10 cellular contexts compared by ENCODE assay signal in genomic region chr1:46448109-46448911, GRCh38. TPM values are rescaled to one million over a fixed set of nuclear protein-coding genes. Genes with fewer than 3 reads are reported as not detected.
DNase-seq lines count a peak whose midpoint lies in the region; ATAC-seq and TF ChIP-seq lines count a peak whose summit lies in the region.
"Had no signal": no experiment of that assay in that cellular context is flagged by ENCODE, and none has a peak within 500 bp of the region (broad histone marks: within the 10 kb centered on the region; RNA-seq: fewer than 3 reads in every experiment).

No MANE protein-coding gene starts in this region.

- no peaks in the 10 kb centered on the region for H3K79me2 ChIP-seq in neural progenitor cell (ENCODE audit: low read depth)

- peaks cover 63% of the 10 kb centered on the region for H3K27me3 Mint-ChIP-seq in neural progenitor cell (ENCODE audit: insufficient read depth, low read depth)

- H3K4me3 Mint-ChIP-seq in neural progenitor cell, result peak overlapping the region; percentile 79

- no peak for DNase-seq in AG10803 (ENCODE audit: low read depth)
- peak; percentile 46 for DNase-seq in NCI-H146 (lab: John Stamatoyannopoulos, UW)
- no peak for DNase-seq in Right ventricle myocardium superior
- DNase-seq in neural progenitor cell (ENCODE audit: low spot score), result peak; percentile 60
- DNase-seq in C1 segment of cervical spinal cord (lab: John Stamatoyannopoulos, UW), result no peak
- no peak for DNase-seq in GF-D8 (lab: John Stamatoyannopoulos, UW)
- no peak for DNase-seq in KG1 (lab: John Stamatoyannopoulos, UW)

- no peak overlapping the region for H3K9ac ChIP-seq in neural progenitor cell

- peaks cover 6% of the 10 kb centered on the region for H3F3A ChIP-seq in neural progenitor cell (ENCODE audit: low read depth)

- intact Hi-C loops in Right ventricle myocardium superior (cut with DNase I), result loop anchor here (5.0 kb wide), 1 partner anchor 79 kb away; no protein-coding TSS in a partner anchor

- TF ChIP-seq CTCF in AG10803 (conservative IDR thresholded peaks at IDR 0.05; ENCODE audit: low read length) (no peak), neural progenitor cell (IDR thresholded peaks at IDR 0.05) (no peak)

- H3K36me3 Mint-ChIP-seq in neural progenitor cell, result no peaks in the 10 kb centered on the region

- H3K36me3 ChIP-seq in neural progenitor cell, result no peaks in the 10 kb centered on the region
- H3K36me3 ChIP-seq: tibial nerve had no signal

- H3K9me3 Mint-ChIP-seq in neural progenitor cell, result peaks cover 2% of the 10 kb centered on the region

- no peaks in the 10 kb centered on the region for H3K9me3 ChIP-seq in neural progenitor cell (ENCODE audit: low read depth)
- H3K9me3 ChIP-seq: tibial nerve had no signal

- peaks cover 72% of the 10 kb centered on the region for H4K20me1 ChIP-seq in neural progenitor cell (ENCODE audit: low read depth)

- no peak overlapping the region for H3K27ac Mint-ChIP-seq in neural progenitor cell

- peak overlapping the region; percentile 13; the same call in 1 of the 2 replicates for H3K4me3 ChIP-seq in AG10803 (ENCODE audit: low read length)
- peak overlapping the region; percentile 45 for H3K4me3 ChIP-seq in neural progenitor cell

- H3K27me3 ChIP-seq in neural progenitor cell, result peaks cover 100% of the 10 kb centered on the region

- H3K4me1 ChIP-seq in neural progenitor cell, result peaks cover 10% of the 10 kb centered on the region

- H2AFZ ChIP-seq in neural progenitor cell (replicated peaks), result no peak overlapping the region

- H3K4me2 ChIP-seq in neural progenitor cell, result peak overlapping the region; percentile 87

- peaks cover 23% of the 10 kb centered on the region for H3K4me1 Mint-ChIP-seq in neural progenitor cell

- ATAC-seq in Right ventricle myocardium superior (ENCODE audit: poor library complexity) (peak; percentile 33), HG02981 (IDR thresholded peaks at IDR 0.05; ENCODE audit: unreplicated experiment) (no peak)

- no peak overlapping the region for H3K27ac ChIP-seq in neural progenitor cell
- H3K27ac ChIP-seq: tibial nerve had no signal

RNA-seq across cellular contexts. Expression of gene DMBX1, which starts 41.3 kb away (rescaled TPM):
- total RNA-seq in Right ventricle myocardium superior (not detected), neural progenitor cell (ENCODE audit: low replicate concordance) (0.06 and 0.56 TPM in 2 replicates)
- total RNA-seq: renal cortical epithelial cell, tibial nerve had no signal

RNA-seq across cellular contexts. Expression of gene FAAH, which starts 54.2 kb away (rescaled TPM):
- 4.8 TPM for total RNA-seq in Right ventricle myocardium superior
- total RNA-seq in neural progenitor cell (ENCODE audit: low replicate concordance), result 13.9 and 40.4 TPM in 2 replicates

Comparison
In these comparisons a context has a peak if more than half of its experiments do, and no peak if none do; other contexts are left out.
1. DNase-seq: peak in NCI-H146 (single experiment) and neural progenitor cell (single experiment); none in AG10803 (single experiment), Right ventricle myocardium superior (single experiment), C1 segment of cervical spinal cord (0 of 14), GF-D8 (single experiment) and KG1 (single experiment).